2 cellular contexts compared by ENCODE assay signal in the genomic region with DNA sequence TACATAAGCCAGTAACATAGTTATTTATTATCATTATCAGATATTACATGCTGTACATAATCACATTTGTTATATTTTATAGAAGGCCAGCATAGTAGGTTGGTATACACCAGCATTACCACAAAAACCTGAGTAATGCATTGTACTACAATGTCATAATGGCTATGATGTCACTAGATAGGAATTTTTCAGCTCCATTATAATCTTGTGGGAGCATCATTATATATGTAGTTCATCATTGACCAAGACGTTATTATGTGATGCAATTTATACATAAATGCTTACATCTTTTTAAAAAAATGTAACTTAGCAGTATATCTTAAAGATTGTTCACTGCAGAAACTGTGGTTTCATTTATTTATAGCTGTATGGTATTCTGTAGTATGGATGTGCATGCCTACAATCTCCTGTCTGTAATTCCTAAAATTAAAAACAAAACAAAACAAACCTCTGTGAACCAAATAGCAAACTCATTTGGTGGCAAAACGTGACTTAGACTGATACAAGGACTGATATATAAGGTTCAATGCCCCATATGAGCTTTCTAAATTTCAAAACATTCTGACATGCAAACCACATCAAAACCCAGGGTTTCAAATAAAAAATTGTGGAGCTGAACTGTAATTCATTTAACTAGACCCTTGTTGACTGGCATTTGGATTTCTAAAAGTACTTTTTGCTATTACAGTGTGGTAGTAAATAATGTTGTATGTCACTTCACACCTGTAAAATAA.
TF ChIP-seq lines count a peak whose summit lies in the region.

No MANE protein-coding gene starts in this region.

TF ChIP-seq in HCT116, 20 proteins besides CTCF, POLR2A, EP300 and RAD21 (continued from another document):
- TF ChIP-seq, protein P1, sequence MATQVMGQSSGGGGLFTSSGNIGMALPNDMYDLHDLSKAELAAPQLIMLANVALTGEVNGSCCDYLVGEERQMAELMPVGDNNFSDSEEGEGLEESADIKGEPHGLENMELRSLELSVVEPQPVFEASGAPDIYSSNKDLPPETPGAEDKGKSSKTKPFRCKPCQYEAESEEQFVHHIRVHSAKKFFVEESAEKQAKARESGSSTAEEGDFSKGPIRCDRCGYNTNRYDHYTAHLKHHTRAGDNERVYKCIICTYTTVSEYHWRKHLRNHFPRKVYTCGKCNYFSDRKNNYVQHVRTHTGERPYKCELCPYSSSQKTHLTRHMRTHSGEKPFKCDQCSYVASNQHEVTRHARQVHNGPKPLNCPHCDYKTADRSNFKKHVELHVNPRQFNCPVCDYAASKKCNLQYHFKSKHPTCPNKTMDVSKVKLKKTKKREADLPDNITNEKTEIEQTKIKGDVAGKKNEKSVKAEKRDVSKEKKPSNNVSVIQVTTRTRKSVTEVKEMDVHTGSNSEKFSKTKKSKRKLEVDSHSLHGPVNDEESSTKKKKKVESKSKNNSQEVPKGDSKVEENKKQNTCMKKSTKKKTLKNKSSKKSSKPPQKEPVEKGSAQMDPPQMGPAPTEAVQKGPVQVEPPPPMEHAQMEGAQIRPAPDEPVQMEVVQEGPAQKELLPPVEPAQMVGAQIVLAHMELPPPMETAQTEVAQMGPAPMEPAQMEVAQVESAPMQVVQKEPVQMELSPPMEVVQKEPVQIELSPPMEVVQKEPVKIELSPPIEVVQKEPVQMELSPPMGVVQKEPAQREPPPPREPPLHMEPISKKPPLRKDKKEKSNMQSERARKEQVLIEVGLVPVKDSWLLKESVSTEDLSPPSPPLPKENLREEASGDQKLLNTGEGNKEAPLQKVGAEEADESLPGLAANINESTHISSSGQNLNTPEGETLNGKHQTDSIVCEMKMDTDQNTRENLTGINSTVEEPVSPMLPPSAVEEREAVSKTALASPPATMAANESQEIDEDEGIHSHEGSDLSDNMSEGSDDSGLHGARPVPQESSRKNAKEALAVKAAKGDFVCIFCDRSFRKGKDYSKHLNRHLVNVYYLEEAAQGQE (IDR thresholded peaks at IDR 0.05; ENCODE audit: low read depth) = no peak
- no peak for TF ChIP-seq EZH2 (IDR thresholded peaks at IDR 0.05)
- TF ChIP-seq, protein P2, sequence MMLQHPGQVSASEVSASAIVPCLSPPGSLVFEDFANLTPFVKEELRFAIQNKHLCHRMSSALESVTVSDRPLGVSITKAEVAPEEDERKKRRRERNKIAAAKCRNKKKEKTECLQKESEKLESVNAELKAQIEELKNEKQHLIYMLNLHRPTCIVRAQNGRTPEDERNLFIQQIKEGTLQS (IDR thresholded peaks at IDR 0.05) = no peak
- TF ChIP-seq POLR2AphosphoS5 (IDR thresholded peaks at IDR 0.05; ENCODE audit: low read depth, low read length) = no peak
- TF ChIP-seq SP1 (IDR thresholded peaks at IDR 0.05; ENCODE audit: low read depth) = no peak
- TF ChIP-seq ZFX (IDR thresholded peaks at IDR 0.05) = no peak

TF ChIP-seq in SK-N-SH treated with all-trans-retinoic acid at 6 μM for 48 hours, 23 proteins besides CTCF, POLR2A, EP300 and RAD21 (continued from another document):
- TF ChIP-seq CREB5 (CRISPR knock-in tag; IDR thresholded peaks at IDR 0.05; ENCODE audit: low read depth) (peak; percentile 97), ZNF70 (CRISPR knock-in tag; IDR thresholded peaks at IDR 0.05) (no peak), PPARA (CRISPR knock-in tag; IDR thresholded peaks at IDR 0.05; ENCODE audit: borderline replicate concordance) (no peak), OSR1 (CRISPR knock-in tag; IDR thresholded peaks at IDR 0.05) (no peak), ZFP3 (CRISPR knock-in tag; IDR thresholded peaks at IDR 0.05) (no peak), RARB (CRISPR knock-in tag; IDR thresholded peaks at IDR 0.05) (no peak), TCF4 (CRISPR knock-in tag; IDR thresholded peaks at IDR 0.05; ENCODE audit: borderline replicate concordance) (no peak), ESRRG (CRISPR knock-in tag; IDR thresholded peaks at IDR 0.05) (no peak), CSDC2 (CRISPR knock-in tag; IDR thresholded peaks at IDR 0.05) (no peak), GLIS3 (CRISPR knock-in tag; IDR thresholded peaks at IDR 0.05) (no peak), ISL1 (CRISPR knock-in tag; IDR thresholded peaks at IDR 0.05) (peak; percentile 96)
- TF ChIP-seq, protein P3, sequence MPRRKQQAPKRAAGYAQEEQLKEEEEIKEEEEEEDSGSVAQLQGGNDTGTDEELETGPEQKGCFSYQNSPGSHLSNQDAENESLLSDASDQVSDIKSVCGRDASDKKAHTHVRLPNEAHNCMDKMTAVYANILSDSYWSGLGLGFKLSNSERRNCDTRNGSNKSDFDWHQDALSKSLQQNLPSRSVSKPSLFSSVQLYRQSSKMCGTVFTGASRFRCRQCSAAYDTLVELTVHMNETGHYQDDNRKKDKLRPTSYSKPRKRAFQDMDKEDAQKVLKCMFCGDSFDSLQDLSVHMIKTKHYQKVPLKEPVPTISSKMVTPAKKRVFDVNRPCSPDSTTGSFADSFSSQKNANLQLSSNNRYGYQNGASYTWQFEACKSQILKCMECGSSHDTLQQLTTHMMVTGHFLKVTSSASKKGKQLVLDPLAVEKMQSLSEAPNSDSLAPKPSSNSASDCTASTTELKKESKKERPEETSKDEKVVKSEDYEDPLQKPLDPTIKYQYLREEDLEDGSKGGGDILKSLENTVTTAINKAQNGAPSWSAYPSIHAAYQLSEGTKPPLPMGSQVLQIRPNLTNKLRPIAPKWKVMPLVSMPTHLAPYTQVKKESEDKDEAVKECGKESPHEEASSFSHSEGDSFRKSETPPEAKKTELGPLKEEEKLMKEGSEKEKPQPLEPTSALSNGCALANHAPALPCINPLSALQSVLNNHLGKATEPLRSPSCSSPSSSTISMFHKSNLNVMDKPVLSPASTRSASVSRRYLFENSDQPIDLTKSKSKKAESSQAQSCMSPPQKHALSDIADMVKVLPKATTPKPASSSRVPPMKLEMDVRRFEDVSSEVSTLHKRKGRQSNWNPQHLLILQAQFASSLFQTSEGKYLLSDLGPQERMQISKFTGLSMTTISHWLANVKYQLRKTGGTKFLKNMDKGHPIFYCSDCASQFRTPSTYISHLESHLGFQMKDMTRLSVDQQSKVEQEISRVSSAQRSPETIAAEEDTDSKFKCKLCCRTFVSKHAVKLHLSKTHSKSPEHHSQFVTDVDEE (CRISPR knock-in tag; IDR thresholded peaks at IDR 0.05) = no peak
- TF ChIP-seq, protein P4, sequence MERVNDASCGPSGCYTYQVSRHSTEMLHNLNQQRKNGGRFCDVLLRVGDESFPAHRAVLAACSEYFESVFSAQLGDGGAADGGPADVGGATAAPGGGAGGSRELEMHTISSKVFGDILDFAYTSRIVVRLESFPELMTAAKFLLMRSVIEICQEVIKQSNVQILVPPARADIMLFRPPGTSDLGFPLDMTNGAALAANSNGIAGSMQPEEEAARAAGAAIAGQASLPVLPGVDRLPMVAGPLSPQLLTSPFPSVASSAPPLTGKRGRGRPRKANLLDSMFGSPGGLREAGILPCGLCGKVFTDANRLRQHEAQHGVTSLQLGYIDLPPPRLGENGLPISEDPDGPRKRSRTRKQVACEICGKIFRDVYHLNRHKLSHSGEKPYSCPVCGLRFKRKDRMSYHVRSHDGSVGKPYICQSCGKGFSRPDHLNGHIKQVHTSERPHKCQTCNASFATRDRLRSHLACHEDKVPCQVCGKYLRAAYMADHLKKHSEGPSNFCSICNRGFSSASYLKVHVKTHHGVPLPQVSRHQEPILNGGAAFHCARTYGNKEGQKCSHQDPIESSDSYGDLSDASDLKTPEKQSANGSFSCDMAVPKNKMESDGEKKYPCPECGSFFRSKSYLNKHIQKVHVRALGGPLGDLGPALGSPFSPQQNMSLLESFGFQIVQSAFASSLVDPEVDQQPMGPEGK (CRISPR knock-in tag; IDR thresholded peaks at IDR 0.05; ENCODE audit: borderline replicate concordance) = 0 out of 2 replicates have a peak, but pooled peaks have one; percentile 22
